Comparison of ENCODE assay signal across 25 cellular contexts in the genomic region with DNA sequence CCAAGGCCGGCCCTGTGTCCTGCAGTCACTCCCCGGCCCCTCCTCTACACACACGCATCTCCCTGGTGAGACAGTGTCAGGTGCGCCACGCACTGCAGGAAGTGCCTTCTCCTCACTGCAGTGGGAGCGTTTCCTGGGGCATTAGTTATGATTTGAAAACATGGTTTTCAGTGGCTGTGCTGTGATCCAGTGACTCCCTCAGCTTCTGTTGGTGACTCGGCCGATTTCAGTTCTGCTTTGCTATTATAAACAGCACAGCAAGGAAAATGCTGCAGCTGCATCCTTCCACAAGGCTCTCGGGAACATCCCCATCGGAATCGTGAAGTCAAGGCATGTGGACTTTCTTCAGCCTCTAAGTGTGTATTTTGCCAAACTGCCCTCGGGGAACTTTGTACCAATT. TPM values are rescaled to one million over a fixed set of nuclear protein-coding genes. Genes with fewer than 3 reads are reported as not detected.
DNase-seq lines count a peak whose midpoint lies in the region; FAIRE-seq and TF ChIP-seq lines count a peak whose summit lies in the region.
"Had no signal": no experiment of that assay in that cellular context is flagged by ENCODE, and none has a peak within 500 bp of the region (broad histone marks: within the 10 kb centered on the region; RNA-seq: fewer than 3 reads in every experiment).

No MANE protein-coding gene starts in this region.

- H2BK12ac ChIP-seq in H9 (ENCODE audit: insufficient read length, low read depth, low read length) = no peak overlapping the region

- peaks cover 62 to 86% (median 85%) of the 10 kb centered on the region in 3 experiments for H3K36me3 Mint-ChIP-seq in H9 (ENCODE audit: insufficient read depth in 1 of 3, low read depth in 3 of 3)

- H3K23me2 ChIP-seq in H9 (ENCODE audit: insufficient read length, low read depth, low read length, poor library complexity, severe bottlenecking) = no peaks in the 10 kb centered on the region

- no peak overlapping the region for H3K23ac ChIP-seq in H9 (ENCODE audit: insufficient read length, low read depth, low read length)

- H3K27ac ChIP-seq in BLaER1 = peak overlapping the region; percentile 77
- H3K27ac ChIP-seq in H9 (ENCODE audit: insufficient read length, low read depth, low read length) = no peak overlapping the region
- peak overlapping the region; percentile 21; the same call in 1 of the 2 replicates for H3K27ac ChIP-seq in RWPE1
- H3K27ac ChIP-seq in small intestine (ENCODE audit: low read depth in 1 of 2, low read length in 1 of 2) = no peak overlapping the region
- H3K27ac ChIP-seq in esophagus squamous epithelium = no peak overlapping the region
- peak overlapping the region in 1 of 59 donors; percentile 0 for H3K27ac ChIP-seq in dorsolateral prefrontal cortex
- H3K27ac ChIP-seq: C4-2B, ovary, SJCRH30, VCaP had no signal

- H3K36me3 ChIP-seq in BLaER1 = peaks cover 82% of the 10 kb centered on the region
- no peaks in the 10 kb centered on the region for H3K36me3 ChIP-seq in small intestine (ENCODE audit: control insufficient read depth in 2 of 2, insufficient read depth in 2 of 2, low read length in 2 of 2)
- peaks cover 0 to 79% (median under 1%) of the 10 kb centered on the region in 3 donors for H3K36me3 ChIP-seq in esophagus squamous epithelium
- H3K36me3 ChIP-seq: ovary had no signal

- no peak overlapping the region for H3K56ac ChIP-seq in H9 (ENCODE audit: insufficient read length, low read depth, low read length)

- no peaks in the 10 kb centered on the region; a peak in 1 of 5 replicates for H3K9me3 Mint-ChIP-seq in H9
- H3K9me3 Mint-ChIP-seq: HFFc6; T-helper 1 cell treated with Interleukin-12 subunit alpha and Interleukin-12 subunit beta and Interleukin-4 antibody, amounts not matched to agents 30 μg/mL and 1 μg/mL, for 36 hours had no signal

- H3K4me1 Mint-ChIP-seq in H9 = peaks cover 3 to 11% of the 10 kb centered on the region in 2 experiments; a peak in 3 of 4 replicates

- peak overlapping the region in 2 of 3 experiments; percentile 53 to 61; a peak in 3 of 7 replicates for H3K27ac Mint-ChIP-seq in H9
- H3K27ac Mint-ChIP-seq: HFFc6; T-helper 1 cell treated with Interleukin-12 subunit alpha and Interleukin-12 subunit beta and Interleukin-4 antibody, amounts not matched to agents 30 μg/mL and 1 μg/mL, for 36 hours had no signal

- no peak overlapping the region for H2BK5ac ChIP-seq in H9 (ENCODE audit: insufficient read length, low read length)

- H2BK15ac ChIP-seq in H9 (ENCODE audit: low read depth, low read length) = no peak overlapping the region

- H3K79me1 ChIP-seq in H9 (ENCODE audit: insufficient read depth, low read depth, low read length, poor library complexity, severe bottlenecking) = no peaks in the 10 kb centered on the region

- no peak overlapping the region for H3K18ac ChIP-seq in H9 (ENCODE audit: insufficient read length, low read depth, low read length)

- no CpG with 5 or more reads among the region's 12 CpGs for WGBS in H9 (ENCODE audit: extremely low coverage, insufficient read length, low lambda C conversion rate)
- WGBS in small intestine, 3 donors = 72 to 80% (median 75%) methylated on average over 12 of the region's 12 CpGs
- WGBS in esophagus squamous epithelium, 2 donors = 48 to 52% methylated on average over 9 to 12 of the region's 12 CpGs

- no peak overlapping the region for H3K4me3 Mint-ChIP-seq in H9
- H3K4me3 Mint-ChIP-seq: HFFc6; T-helper 1 cell treated with Interleukin-12 subunit alpha and Interleukin-12 subunit beta and Interleukin-4 antibody, amounts not matched to agents 30 μg/mL and 1 μg/mL, for 36 hours had no signal

- no peak overlapping the region for H2AK5ac ChIP-seq in H9 (ENCODE audit: insufficient read length, low read length)

- H3K9me3 ChIP-seq in BLaER1 (no peaks in the 10 kb centered on the region), H9 (ENCODE audit: control insufficient read depth, low read depth, low read length) (no peaks in the 10 kb centered on the region), small intestine (ENCODE audit: control insufficient read depth, low read depth) (no peaks in the 10 kb centered on the region), esophagus squamous epithelium (no peaks in the 10 kb centered on the region)
- H3K9me3 ChIP-seq: ovary, SJCRH30 had no signal

- no peak overlapping the region for H2AFZ ChIP-seq in H9 (ENCODE audit: low read length)

- POLR2A ChIA-PET in RWPE1 (lab: Yijun Ruan, JAX; ENCODE audit: low non-redundant PET) = no interaction called here

- TF ChIP-seq CTCF in H9 (conservative IDR thresholded peaks at IDR 0.05) (no peak), RWPE1 (conservative IDR thresholded peaks at IDR 0.05; ENCODE audit: low read depth) (no peak), esophagus squamous epithelium (IDR thresholded peaks at IDR 0.05) (no peak), dorsolateral prefrontal cortex (IDR thresholded peaks at IDR 0.05 in 54 of 56, conservative IDR thresholded peaks at IDR 0.05 in 2 of 56; ENCODE audit: low read depth in 1 of 56, partially characterized antibody in 56 of 56) (no peak)

- H3K4ac ChIP-seq in H9 (ENCODE audit: low read depth, low read length) = no peak overlapping the region

- CTCF ChIA-PET in RWPE1 (lab: Yijun Ruan, JAX) = no interaction called here

- no peaks in the 10 kb centered on the region for H3K27me3 ChIP-seq in BLaER1
- no peaks in the 10 kb centered on the region for H3K27me3 ChIP-seq in H9 (ENCODE audit: insufficient read depth, low read length)
- H3K27me3 ChIP-seq in small intestine (ENCODE audit: control insufficient read depth in 2 of 2, insufficient read depth in 2 of 2, low read length in 2 of 2) = no peaks in the 10 kb centered on the region
- H3K27me3 ChIP-seq in esophagus squamous epithelium = no peaks in the 10 kb centered on the region
- no peaks in the 10 kb centered on the region for H3K27me3 ChIP-seq in dorsolateral prefrontal cortex
- H3K27me3 ChIP-seq: ovary, SJCRH30 had no signal

- H3K27me3 Mint-ChIP-seq in H9 (ENCODE audit: low read depth) = no peaks in the 10 kb centered on the region

- no peak overlapping the region; the same call in 1 of the 2 replicates for H3K14ac ChIP-seq in H9 (ENCODE audit: insufficient read depth, low read length)

- FAIRE-seq in small intestine (lab: Jason Lieb, UNC) = no peak
- FAIRE-seq: GM12892 had no signal

- H3K4me2 ChIP-seq in BLaER1 (peak overlapping the region; percentile 91), H9 (ENCODE audit: insufficient read depth, insufficient read length, low read length) (no peak overlapping the region)

- H3K4me3 ChIP-seq in BLaER1 = no peak overlapping the region; the same call in 1 of the 2 replicates
- H3K4me3 ChIP-seq in small intestine (ENCODE audit: low read depth in 1 of 2, low read length in 2 of 2) = no peak overlapping the region
- H3K4me3 ChIP-seq in esophagus squamous epithelium = no peak overlapping the region
- no peak overlapping the region for H3K4me3 ChIP-seq in dorsolateral prefrontal cortex
- H3K4me3 ChIP-seq: lung, ovary, SJCRH30 had no signal

- H4K8ac ChIP-seq in H9 (replicated peaks; ENCODE audit: insufficient read length, low read depth, low read length) = no peak overlapping the region

- no peak for TF ChIP-seq POLR2A in esophagus squamous epithelium (IDR thresholded peaks at IDR 0.05)

- intact Hi-C loops in esophagus squamous epithelium (cut with DNase I) (no loop called here), dorsolateral prefrontal cortex (cut with DNase I) (no loop called here)

- DNase-seq in H9 = no peak
- DNase-seq in RWPE1 (ENCODE audit: low spot score) = no peak
- peak; percentile 16 for DNase-seq in medulla oblongata (ENCODE audit: extremely low spot score)
- DNase-seq in small intestine = no peak
- DNase-seq in esophagus squamous epithelium (lab: John Stamatoyannopoulos, UW) = no peak
- no peak for DNase-seq in dorsolateral prefrontal cortex
- DNase-seq in activated CD8-positive, alpha-beta memory T cell treated with anti-CD3 and anti-CD28 coated beads, Interleukin-2, amount 50 U/mL, for 48 hours = no peak
- DNase-seq: activated CD4-positive, alpha-beta T cell treated with anti-CD3 and anti-CD28 coated beads, Interleukin-2, amount 50 U/mL, for 4 hours; activated naive CD4-positive, alpha-beta T cell treated with Interleukin-2 at 50 U/mL for 16 hours; cerebellar nuclear complex; DMS 273 treated with DMSO at 0.1 percent for 48 hours; GF-D8; HFFc6; KBM-7; NCI-H1092; NCI-H510A treated with DMSO at 0.1 percent for 48 hours; ovary; SJCRH30; stimulated activated CD4-positive, alpha-beta T cell treated with anti-CD3 and anti-CD28 coated beads, Interleukin-2, amount 100 ng/mL, for 48 hours had no signal

- H3K9ac ChIP-seq in BLaER1 (peak overlapping the region; percentile 55; the same call in 1 of the 2 replicates), H9 (ENCODE audit: extremely low read depth, insufficient read length, low read length) (no peak overlapping the region)

- no peak overlapping the region for H2BK20ac ChIP-seq in H9 (ENCODE audit: low read depth, low read length, poor library complexity, severe bottlenecking)

- H3T11ph ChIP-seq in H9 (ENCODE audit: low read length) = no peak overlapping the region

- peaks cover 58% of the 10 kb centered on the region for H3K4me1 ChIP-seq in BLaER1
- no peaks in the 10 kb centered on the region for H3K4me1 ChIP-seq in H9 (ENCODE audit: insufficient read depth, low read length)
- no peaks in the 10 kb centered on the region for H3K4me1 ChIP-seq in small intestine (ENCODE audit: control insufficient read depth in 2 of 2, insufficient read depth in 1 of 2, low read depth in 1 of 2, low read length in 1 of 2)
- no peaks in the 10 kb centered on the region for H3K4me1 ChIP-seq in esophagus squamous epithelium
- H3K4me1 ChIP-seq: SJCRH30 had no signal

- H4K20me1 ChIP-seq in BLaER1 = peaks cover 60% of the 10 kb centered on the region
- H4K20me1 ChIP-seq in H9 (ENCODE audit: control insufficient read depth, insufficient read depth, insufficient read length) = no peaks in the 10 kb centered on the region

- H4K5ac ChIP-seq in H9 (ENCODE audit: insufficient read length, low read depth, low read length) = no peak overlapping the region

- no peaks in the 10 kb centered on the region for H3K79me2 ChIP-seq in H9 (ENCODE audit: insufficient read depth, low read length)

- no peak overlapping the region for H2BK120ac ChIP-seq in H9 (ENCODE audit: low read depth, low read length, poor library complexity, severe bottlenecking)

- H4K91ac ChIP-seq in H9 (ENCODE audit: insufficient read length, low read depth, low read length) = no peak overlapping the region

RNA-seq across cellular contexts. Expression of a gene that starts 54.3 kb away (rescaled TPM):
- total RNA-seq in H9 (2021) = 74.3 and 74.5 TPM in 2 replicates
- 1 to 10 TPM in 1 of 3 donors, under 1 TPM in 2; 0.81 to 7.8 (median 0.89) TPM for polyA plus RNA-seq in small intestine
- total RNA-seq in esophagus squamous epithelium = 10 to 100 TPM in 1 of 4 donors, 1 to 10 TPM in 3; 3.4 to 12.9 (median 6.4) TPM
- 1 to 10 TPM; 1.5 to 7.8 (median 3.0) TPM for total RNA-seq in dorsolateral prefrontal cortex

Comparison
In these comparisons a context has a peak if more than half of its experiments do, and no peak if none do; other contexts are left out.
1. H3K27ac ChIP-seq: peak in BLaER1 (single experiment) and RWPE1 (single experiment); none in H9 (single experiment), small intestine (0 of 2) and esophagus squamous epithelium (0 of 4).